ENCODE assay signal across 8 cellular contexts in the genomic region with DNA sequence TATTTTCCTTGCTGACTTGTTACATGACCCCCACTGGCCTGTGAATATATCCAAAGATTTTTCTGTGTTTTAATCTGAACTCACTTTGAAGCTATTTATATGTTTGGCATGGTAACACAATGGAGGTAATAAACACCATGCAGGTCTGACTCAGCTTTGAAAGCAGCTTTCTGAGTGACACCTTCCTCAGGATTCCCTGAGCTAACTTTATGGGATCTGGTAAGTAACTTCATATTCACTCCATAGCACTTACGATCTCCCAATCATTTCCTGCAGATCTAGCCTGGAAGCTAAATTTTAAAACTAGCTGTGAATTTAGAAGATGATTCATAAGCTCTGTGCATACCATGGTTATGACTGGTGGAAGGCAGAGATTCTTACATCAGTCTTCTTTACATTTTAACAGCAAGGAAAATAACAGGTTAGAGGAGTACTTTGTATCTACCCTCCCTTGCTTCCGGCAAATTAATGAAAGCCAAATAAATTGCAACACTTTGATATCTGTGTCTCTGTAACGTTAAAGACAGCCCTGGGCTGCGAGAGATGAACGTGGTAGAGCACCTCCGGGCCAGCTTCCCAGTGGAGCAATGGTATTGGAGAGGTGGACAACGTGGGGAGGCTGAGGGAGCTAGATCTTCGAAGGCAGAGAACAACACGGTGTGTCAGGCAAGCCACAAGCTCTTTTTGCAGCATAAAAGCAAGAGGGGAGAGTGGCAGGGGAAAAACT.
DNase-seq lines count a peak whose midpoint lies in the region; ATAC-seq and TF ChIP-seq lines count a peak whose summit lies in the region.

No MANE protein-coding gene starts in this region.

- TF ChIP-seq CTCF in epithelial cell of esophagus (IDR thresholded peaks at IDR 0.05; ENCODE audit: insufficient read depth, low read depth, low read length, missing control alignments): no peak
- TF ChIP-seq CTCF in omental fat pad (IDR thresholded peaks at IDR 0.05): no peak

- peak; percentile 97 for DNase-seq in Caki2 (ENCODE audit: low read depth)
- DNase-seq in RKO (ENCODE audit: low spot score): peak; percentile 99
- peak; percentile 96 for DNase-seq in epithelial cell of esophagus (ENCODE audit: low read depth)
- DNase-seq in omental fat pad (ENCODE audit: low spot score): no peak
- DNase-seq in inferior parietal cortex (ENCODE audit: extremely low spot score): no peak
- no peak for DNase-seq in GDM1 (lab: John Stamatoyannopoulos, UW)

- ATAC-seq in omental fat pad (ENCODE audit: low FRiP score) (peak; percentile 54), GM18868 (IDR thresholded peaks at IDR 0.05; ENCODE audit: unreplicated experiment) (no peak), HG02623 (IDR thresholded peaks at IDR 0.05; ENCODE audit: unreplicated experiment) (no peak)

- no peak overlapping the region for H3K4me3 ChIP-seq in epithelial cell of esophagus (ENCODE audit: low read length)

- in situ Hi-C loops in Caki2 (cut with HindIII; ENCODE audit: low pct_unique_long_range_greater_than_20kb, low sequenced_read_pairs): no loop called here

Comparison
In these comparisons a context has a peak if more than half of its experiments do, and no peak if none do; other contexts are left out.
1. DNase-seq: peak in Caki2 (single experiment), RKO (single experiment) and epithelial cell of esophagus (single experiment); none in omental fat pad (single experiment), inferior parietal cortex (single experiment) and GDM1 (single experiment).